8 cellular contexts compared by ENCODE assay signal in the genomic region with DNA sequence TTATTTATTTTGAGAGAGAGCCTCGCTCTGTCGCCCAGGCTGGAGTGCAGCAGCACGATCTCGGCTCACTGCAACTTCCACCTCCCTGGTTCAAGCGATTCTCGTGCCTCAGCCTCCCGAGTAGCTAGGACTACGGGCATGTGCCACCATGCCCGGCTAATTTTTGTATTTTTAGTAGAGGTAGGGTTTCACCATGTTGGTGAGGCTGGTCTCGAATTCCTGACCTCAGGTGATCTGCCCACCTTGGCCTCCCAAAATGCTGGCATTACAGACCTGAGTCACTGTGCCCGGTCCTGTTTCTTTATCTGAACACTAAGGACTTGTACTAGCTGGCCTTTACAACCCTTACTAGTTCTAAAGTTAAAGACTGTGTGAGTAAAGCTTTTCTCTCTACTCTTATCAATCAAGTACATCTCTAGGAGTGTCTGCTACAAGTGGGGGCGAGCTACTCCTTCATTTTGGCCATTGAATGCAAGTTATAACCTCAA. TPM values are rescaled to one million over a fixed set of nuclear protein-coding genes. Genes with fewer than 3 reads are reported as not detected.
A peak's percentile ranks its signal among the peaks of the same experiment; 100 is the strongest.
DNase-seq lines count a peak whose midpoint lies in the region; ATAC-seq and TF ChIP-seq lines count a peak whose summit lies in the region.
"Not testable (repeated sequence)": the region's sequence is repeated elsewhere in the genome, so short reads cannot be mapped to it uniquely, and the experiment has no call there.

No MANE protein-coding gene starts in this region.

- H3K36me3 ChIP-seq in PC-9 (ENCODE audit: low read depth); neutrophil: not testable (repeated sequence)
- peaks cover 15% of the 10 kb centered on the region for H3K36me3 ChIP-seq in thymus (ENCODE audit: control insufficient read depth, insufficient read depth)

- CTCF ChIA-PET in PC-9 (lab: Charles Lee): not testable (repeated sequence)

- H3K27me3 ChIP-seq in PC-9 (ENCODE audit: insufficient read depth, low read depth); neutrophil; thymus (ENCODE audit: control insufficient read depth, insufficient read depth): not testable (repeated sequence)

- H3K36me3 Mint-ChIP-seq in chondrocyte (ENCODE audit: low read depth): not testable (repeated sequence)

- H3K9me3 ChIP-seq in PC-9 (ENCODE audit: insufficient read depth, low read depth); neutrophil; thymus (ENCODE audit: control insufficient read depth): not testable (repeated sequence)

- intact Hi-C loops in PC-9 (cut with micrococcal nuclease; ENCODE audit: unreplicated experiment) (loop anchor here (1.0 to 10.0 kb wide), 3 partner anchors 57 to 118 kb away; partner anchors contain the start of gene ERAP1), left ventricle myocardium superior (cut with micrococcal nuclease) (loop anchor here (10.0 kb wide), 1 partner anchor 58 kb away; the partner anchor contains the start of gene LNPEP)

- BruUV-seq in PC-9 (replicated peaks; lab: Mats Ljungman, UMichigan): TSS peak; percentile 17

- DNase-seq in Caki2 (ENCODE audit: low read depth): peak; percentile 34
- DNase-seq in PC-9; chondrocyte (ENCODE audit: low spot score); left ventricle myocardium superior: not testable (repeated sequence)
- DNase-seq in activated T-cell treated with anti-CD3 and anti-CD28 coated beads, Interleukin-2, amount 50 U/mL, for 1 hour: peak; percentile 33

- H3K4me1 Mint-ChIP-seq in chondrocyte (ENCODE audit: low read depth): peaks cover 30% of the 10 kb centered on the region

- H3F3A ChIP-seq in PC-9 (ENCODE audit: insufficient read depth, low read depth): peaks cover 16% of the 10 kb centered on the region; the same call in 1 of the 2 replicates

- not testable (repeated sequence) for H3K9me3 Mint-ChIP-seq in chondrocyte (ENCODE audit: low read depth)

- POLR2A ChIA-PET in PC-9 (lab: Charles Lee; ENCODE audit: unreplicated experiment): interaction anchor here (0.6 kb wide), 1 partner anchor 69 kb away, joined by 35 read pairs; no protein-coding TSS in a partner anchor

- not testable (repeated sequence) for H4K20me1 ChIP-seq in PC-9 (ENCODE audit: insufficient read depth)

- H3K79me2 ChIP-seq in PC-9 (ENCODE audit: low read depth): not testable (repeated sequence)

- peak overlapping the region; percentile 17 for H3K4me3 Mint-ChIP-seq in chondrocyte (ENCODE audit: unreplicated experiment)

- not testable (repeated sequence) for TF ChIP-seq CTCF in PC-9 (conservative IDR thresholded peaks at IDR 0.05); chondrocyte (IDR thresholded peaks at IDR 0.05); neutrophil (IDR thresholded peaks at IDR 0.05)

- not testable (repeated sequence) for H3K27me3 Mint-ChIP-seq in chondrocyte (ENCODE audit: low read depth)

- peak overlapping the region; percentile 64 for H3K4me3 ChIP-seq in PC-9
- H3K4me3 ChIP-seq in neutrophil (ENCODE audit: low read depth in 1 of 2, low read length in 1 of 2): peak overlapping the region; percentile 71 to 97
- H3K4me3 ChIP-seq in thymus (ENCODE audit: low read length): peak overlapping the region; percentile 94

- WGBS in thymus: 5% methylated on average over 12 of the region's 12 CpGs

- H3K27ac ChIP-seq in PC-9 (0 out of 2 replicates have a peak overlapping the region, but pooled peaks have one; percentile 1), neutrophil (peak overlapping the region; percentile 68), thymus (ENCODE audit: low read depth) (peak overlapping the region; percentile 60)

- in situ Hi-C loops in Caki2 (cut with HindIII; ENCODE audit: low pct_unique_long_range_greater_than_20kb, low sequenced_read_pairs): not testable (repeated sequence)

- peak overlapping the region; percentile 77 for H3K4me2 ChIP-seq in PC-9

- peak overlapping the region; percentile 91 for H2AFZ ChIP-seq in PC-9

- H3K4me1 ChIP-seq in PC-9 (replicated peaks; ENCODE audit: insufficient read depth) (peaks cover 35% of the 10 kb centered on the region), neutrophil (ENCODE audit: control insufficient read depth in 1 of 2, insufficient read depth in 1 of 2, low read depth in 1 of 2, low read length in 1 of 2) (peaks cover 41 to 42% of the 10 kb centered on the region in 2 experiments), thymus (ENCODE audit: control insufficient read depth, insufficient read depth, low read length) (peaks cover 25% of the 10 kb centered on the region)

- ATAC-seq in HG02885 (IDR thresholded peaks at IDR 0.05; ENCODE audit: poor library complexity, unreplicated experiment): peak; percentile 21
- peak; percentile 52 for ATAC-seq in left ventricle myocardium superior

- H3K27ac Mint-ChIP-seq in chondrocyte (ENCODE audit: unreplicated experiment): not testable (repeated sequence)

- not testable (repeated sequence) for H3K9me2 ChIP-seq in PC-9 (ENCODE audit: insufficient read depth)

RNA-seq across cellular contexts. Expression of gene ERAP2, which starts 0.7 kb away (rescaled TPM):
- total RNA-seq in Caki2 (2014; rRNA removed; shearing (Covaris generic); ENCODE audit: low replicate concordance): 22.5 and 49.2 TPM in 2 replicates
- total RNA-seq in PC-9 (2021) (48.2 and 51.9 TPM in 2 replicates), chondrocyte (1.2 to 2.7 TPM (median 2.2 TPM) in 3 replicates), left ventricle myocardium superior (6.1 TPM)
- polyA plus RNA-seq in thymus: 51.5 TPM

RNA-seq across cellular contexts. Expression of gene LNPEP, which starts 58.9 kb away (rescaled TPM):
- 12.9 and 41.0 TPM in 2 replicates for total RNA-seq in Caki2 (2014; rRNA removed; shearing (Covaris generic); ENCODE audit: low replicate concordance)
- total RNA-seq in PC-9 (2021) (15.6 and 18.8 TPM in 2 replicates), chondrocyte (30.7 to 47.7 TPM (median 31.4 TPM) in 3 replicates), left ventricle myocardium superior (53.0 TPM)
- polyA plus RNA-seq in thymus: 15.8 TPM

Comparison
In these comparisons a context has a peak if more than half of its experiments do, and no peak if none do; other contexts are left out.
1. H3K27ac ChIP-seq: peak in every context shown above with its lines; median percentile 68 in neutrophil; 60 in thymus; 1 in PC-9.